In genomic region chr19:46953955-46954501, GRCh38 we compare ENCODE assay signal across 15 cellular contexts.
DNase-seq lines count a peak whose midpoint lies in the region; ATAC-seq and TF ChIP-seq lines count a peak whose summit lies in the region.
"Had no signal": no experiment of that assay in that cellular context is flagged by ENCODE, and none has a peak within 500 bp of the region (broad histone marks: within the 10 kb centered on the region; RNA-seq: fewer than 3 reads in every experiment).

No MANE protein-coding gene starts in this region.

- no peaks in the 10 kb centered on the region for H3K27me3 ChIP-seq in SJSA1 (replicated peaks)
- no peaks in the 10 kb centered on the region for H3K27me3 ChIP-seq in spleen (replicated peaks in 1 of 7)

- H3K4me3 ChIP-seq in SJSA1, result no peak overlapping the region
- H3K4me3 ChIP-seq in spleen, result no peak overlapping the region
- H3K4me3 ChIP-seq: HAP-1 had no signal

- H3K27ac Mint-ChIP-seq in endothelial cell (ENCODE audit: unreplicated experiment), result peak overlapping the region; percentile 32

- ATAC-seq in omental fat pad (ENCODE audit: low FRiP score), result no peak
- no peak for ATAC-seq in GM18907 (IDR thresholded peaks at IDR 0.05; ENCODE audit: unreplicated experiment)

- H3K4me1 ChIP-seq in SJSA1 (replicated peaks) (peaks cover 71% of the 10 kb centered on the region), spleen (peaks cover 23 to 98% (median 64%) of the 10 kb centered on the region in 6 donors)

- peaks cover 32% of the 10 kb centered on the region for H3K36me3 Mint-ChIP-seq in endothelial cell (ENCODE audit: low read depth, unreplicated experiment)

- H3K9me3 ChIP-seq in SJSA1 (replicated peaks) (no peaks in the 10 kb centered on the region), spleen (no peaks in the 10 kb centered on the region)
- H3K9me3 ChIP-seq: HAP-1 had no signal

- peaks cover 22% of the 10 kb centered on the region; the same call in 1 of the 2 replicates for H3K36me3 ChIP-seq in SJSA1
- peaks cover 0 to 10% (median 0%) of the 10 kb centered on the region in 6 donors for H3K36me3 ChIP-seq in spleen
- H3K36me3 ChIP-seq: HAP-1 had no signal

- POLR2A ChIA-PET in GM10248 (lab: Yijun Ruan, JAX), result interaction anchor here (1.5 kb wide), 1 partner anchor 168 kb away, joined by 3 read pairs; no protein-coding TSS in a partner anchor

- H3K27me3 Mint-ChIP-seq in endothelial cell (ENCODE audit: unreplicated experiment), result peaks cover 5% of the 10 kb centered on the region
- H3K27me3 Mint-ChIP-seq: memory B cell had no signal

- peak overlapping the region; percentile 46 for H3K27ac ChIP-seq in SJSA1
- peak overlapping the region in 7 of 8 donors; percentile 42 to 89 (median 81) for H3K27ac ChIP-seq in spleen

- H3K4me3 Mint-ChIP-seq in endothelial cell (ENCODE audit: unreplicated experiment), result peak overlapping the region; percentile 34

- TF ChIP-seq CTCF in endothelial cell (IDR thresholded peaks at IDR 0.05; ENCODE audit: unreplicated experiment) (no peak), spleen (IDR thresholded peaks at IDR 0.05 in 8 of 11, conservative IDR thresholded peaks at IDR 0.05 in 3 of 11) (no peak), omental fat pad (IDR thresholded peaks at IDR 0.05) (no peak), GM10248 (IDR thresholded peaks at IDR 0.05; ENCODE audit: control extremely low read depth, extremely low read depth, low read depth, missing control alignments) (no peak)

- H3K9me3 Mint-ChIP-seq in endothelial cell (ENCODE audit: unreplicated experiment), result no peaks in the 10 kb centered on the region
- H3K9me3 Mint-ChIP-seq: memory B cell had no signal

- DNase-seq in NCI-H2171 treated with DMSO at 0.1 percent for 48 hours (lab: John Stamatoyannopoulos, UW) (peak; percentile 17), NCI-H2171 (lab: John Stamatoyannopoulos, UW) (no peak), SJSA1 (ENCODE audit: low read depth in 1 of 2, low spot score in 2 of 2) (no peak), endothelial cell (ENCODE audit: low spot score) (no peak), spleen (no peak), omental fat pad (ENCODE audit: low spot score) (no peak), GM10248 (ENCODE audit: extremely low spot score) (no peak)
- DNase-seq: activated CD4-positive, alpha-beta T cell treated with anti-CD3 and anti-CD28 coated beads for 4 hours; EL; foreskin melanocyte; NCI-H1694; stimulated activated CD4-positive, alpha-beta T cell treated with anti-CD3 and anti-CD28 coated beads, Interleukin-15, amount 100 ng/mL, for 24 hours had no signal

- no peak for TF ChIP-seq POLR2A in spleen (IDR thresholded peaks at IDR 0.05)

- peaks cover 41% of the 10 kb centered on the region for H3K4me1 Mint-ChIP-seq in endothelial cell (ENCODE audit: unreplicated experiment)

- intact Hi-C loops in spleen (cut with DNase I; ENCODE audit: low total_unique reads), result no loop called here

- 87 to 97% (median 94%) methylated on average over 6 of the region's 6 CpGs for WGBS in spleen, 5 donors

- CTCF ChIA-PET in GM10248 (lab: Yijun Ruan, JAX), result interaction anchor here (0.8 to 1.9 kb wide), 8 partner anchors 13 to 98 kb away, joined by 3 to 7 read pairs (median 4); no protein-coding TSS in a partner anchor
